In genomic region chr10:131125511-131126225, GRCh38 we compare ENCODE assay signal across 23 cellular contexts.
"Had no signal": no experiment of that assay in that cellular context is flagged by ENCODE, and none has a peak within 500 bp of the region (broad histone marks: within the 10 kb centered on the region; RNA-seq: fewer than 3 reads in every experiment).

No MANE protein-coding gene starts in this region.

- H3K27ac ChIP-seq: adrenal gland, Peyer's patch, RWPE1, SJCRH30 had no signal

- H3K27me3 Mint-ChIP-seq: activated CD8-positive, alpha-beta T cell treated with anti-CD3 and anti-CD28 coated beads for 36 hours; activated naive CD8-positive, alpha-beta T cell treated with anti-CD3 and anti-CD28 coated beads, Interleukin-2, amount 10 ng/mL, durations not matched to agents 7 days and 5 days; central memory CD8-positive, alpha-beta T cell had no signal

- H3K4me1 ChIP-seq: adrenal gland, Peyer's patch, SJCRH30 had no signal

- DNase-seq: activated CD4-positive, alpha-beta T cell treated with anti-CD3 and anti-CD28 coated beads for 4 hours; activated CD8-positive, alpha-beta memory T cell treated with anti-CD3 and anti-CD28 coated beads, Interleukin-2, amount 50 U/mL, for 4 hours; activated CD8-positive, alpha-beta T cell treated with anti-CD3 and anti-CD28 coated beads for 36 hours; activated naive CD4-positive, alpha-beta T cell treated with anti-CD3 and anti-CD28 coated beads, Interleukin-2, amount 50 U/mL, for 16 hours; activated naive CD8-positive, alpha-beta T cell treated with anti-CD3 and anti-CD28 coated beads, Interleukin-2, amount 10 ng/mL, durations not matched to agents 7 days and 5 days; activated T-cell treated with anti-CD3 and anti-CD28 coated beads, Interleukin-2, amount 50 U/mL, for 72 hours; aorta; Karpas-422; MM.1S; NCI-H1436; NCI-H1694 treated with DMSO at 0.1 percent for 48 hours; NCI-H526 treated with DMSO at 0.1 percent for 48 hours; NK-92 treated with Interleukin-12 subunit alpha and Interleukin-12 subunit beta, amount 100 ng/mL, for 24 hours; OCI-M1; Peyer's patch; Right ventricle myocardium superior; SJCRH30; SK-N-SH; T-helper 1 cell had no signal

- H3K36me3 Mint-ChIP-seq: activated naive CD8-positive, alpha-beta T cell treated with anti-CD3 and anti-CD28 coated beads, Interleukin-2, amount 10 ng/mL, durations not matched to agents 7 days and 5 days had no signal

- H3K4me3 ChIP-seq: adrenal gland, Peyer's patch, SJCRH30 had no signal

- H3K27me3 ChIP-seq: adrenal gland, Peyer's patch, SJCRH30 had no signal

- H3K27ac Mint-ChIP-seq: activated CD8-positive, alpha-beta T cell treated with anti-CD3 and anti-CD28 coated beads for 36 hours; activated naive CD8-positive, alpha-beta T cell treated with anti-CD3 and anti-CD28 coated beads, Interleukin-2, amount 10 ng/mL, durations not matched to agents 7 days and 5 days; activated T-cell treated with anti-CD3 and anti-CD28 coated beads, Interleukin-2, amount 50 U/mL, for 72 hours had no signal

- H3K9me2 ChIP-seq: SK-N-SH had no signal

- H3K4me2 ChIP-seq: SK-N-SH had no signal

- H3K4me1 Mint-ChIP-seq: activated naive CD8-positive, alpha-beta T cell treated with anti-CD3 and anti-CD28 coated beads, Interleukin-2, amount 10 ng/mL, durations not matched to agents 7 days and 5 days; central memory CD8-positive, alpha-beta T cell had no signal

- H3K9ac ChIP-seq: SK-N-SH had no signal

- H3K9me3 Mint-ChIP-seq: activated CD8-positive, alpha-beta T cell treated with anti-CD3 and anti-CD28 coated beads for 36 hours; activated T-cell treated with anti-CD3 and anti-CD28 coated beads, Interleukin-2, amount 50 U/mL, for 72 hours; central memory CD8-positive, alpha-beta T cell had no signal

- ATAC-seq: activated CD4-positive, CD25-positive, alpha-beta regulatory T cell treated with anti-CD3 and anti-CD28 coated beads, Interleukin-2, amount 50 U/mL, for 24 hours; activated CD8-positive, alpha-beta T cell treated with anti-CD3 and anti-CD28 coated beads for 36 hours; activated T-cell treated with anti-CD3 and anti-CD28 coated beads, Interleukin-2, amount 50 U/mL, for 72 hours had no signal

- H3K9me3 ChIP-seq: adrenal gland, Peyer's patch, SJCRH30, SK-N-SH had no signal

- H3K36me3 ChIP-seq: adrenal gland, Peyer's patch, SJCRH30 had no signal

- H3K4me3 Mint-ChIP-seq: activated CD8-positive, alpha-beta T cell treated with anti-CD3 and anti-CD28 coated beads for 36 hours; activated naive CD8-positive, alpha-beta T cell treated with anti-CD3 and anti-CD28 coated beads, Interleukin-2, amount 10 ng/mL, durations not matched to agents 7 days and 5 days; activated T-cell treated with anti-CD3 and anti-CD28 coated beads, Interleukin-2, amount 50 U/mL, for 72 hours; central memory CD8-positive, alpha-beta T cell had no signal
